Comparison of ENCODE assay signal across 9 cellular contexts in the genomic region with DNA sequence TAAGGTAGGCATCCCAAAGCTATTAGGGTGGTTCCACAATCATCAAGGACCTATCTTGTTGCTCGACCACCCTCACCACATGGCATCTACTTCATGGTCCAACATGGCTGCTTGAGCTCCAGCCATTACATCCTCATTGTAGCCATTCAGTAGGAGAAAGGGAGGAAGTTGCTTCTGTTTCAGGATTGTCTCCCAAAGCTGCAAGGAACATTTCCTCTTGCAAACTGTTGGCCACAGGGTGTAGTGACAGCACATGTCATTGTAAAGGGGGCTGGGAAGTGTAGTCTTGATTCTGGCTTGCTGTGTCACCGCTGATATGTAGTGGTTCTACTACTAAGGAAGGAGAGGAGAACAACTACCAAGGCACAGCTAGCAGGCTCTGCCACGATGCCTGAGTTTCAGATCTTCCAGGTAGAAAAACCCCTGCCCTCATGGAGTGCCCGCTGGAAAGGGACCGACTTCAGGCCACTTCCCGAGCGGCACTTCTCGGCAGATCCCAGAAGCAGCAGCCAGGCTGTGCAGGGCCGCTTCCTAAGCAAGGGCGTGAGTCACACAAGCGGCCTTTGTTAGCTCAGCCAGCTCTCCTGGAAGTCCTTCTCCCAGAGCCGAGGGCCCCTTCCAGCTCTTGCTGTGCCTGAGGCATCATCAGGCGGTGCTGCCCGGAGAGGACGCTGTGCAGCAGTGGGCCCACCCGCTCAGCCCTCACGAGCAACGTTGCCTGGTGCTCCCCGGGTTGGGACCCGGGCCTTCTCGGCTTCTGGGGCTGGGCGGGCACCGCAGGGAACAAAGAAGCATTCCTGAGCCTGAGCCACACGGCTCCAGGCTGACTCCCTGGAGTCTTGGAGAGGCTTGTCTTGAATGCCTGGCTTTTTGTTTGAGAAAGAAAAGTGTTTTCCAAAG.
A peak's percentile ranks its signal among the peaks of the same experiment; 100 is the strongest.
DNase-seq lines count a peak whose midpoint lies in the region; ATAC-seq and TF ChIP-seq lines count a peak whose summit lies in the region.
"Had no signal": no experiment of that assay in that cellular context is flagged by ENCODE, and none has a peak within 500 bp of the region (broad histone marks: within the 10 kb centered on the region; RNA-seq: fewer than 3 reads in every experiment).

No MANE protein-coding gene starts in this region.

- ATAC-seq in HG02763 (IDR thresholded peaks at IDR 0.05; ENCODE audit: unreplicated experiment), result no peak

- peak; percentile 49 for DNase-seq in GOT3 (lab: John Stamatoyannopoulos, UW)
- peak; percentile 95 for DNase-seq in astrocyte of the hippocampus (ENCODE audit: low read depth, low spot score)
- DNase-seq in hepatic stellate cell (ENCODE audit: low spot score), result peak; percentile 16
- DNase-seq in retinal pigment epithelial cell (ENCODE audit: low read depth), result peak; percentile 80
- DNase-seq in GF-D8 (lab: John Stamatoyannopoulos, UW), result no peak
- no peak for DNase-seq in NCI-H748 treated with DMSO at 0.1 percent for 48 hours (lab: John Stamatoyannopoulos, UW)
- no peak for DNase-seq in NCI-H524 treated with DMSO at 0.1 percent for 48 hours (lab: John Stamatoyannopoulos, UW)
- DNase-seq: NCI-H2081 treated with DMSO at 0.1 percent for 48 hours had no signal

- no peak overlapping the region for H3K4me3 ChIP-seq in retinal pigment epithelial cell (ENCODE audit: low read length)

- TF ChIP-seq CTCF in retinal pigment epithelial cell (conservative IDR thresholded peaks at IDR 0.05; ENCODE audit: low read depth, low read length), result peak; percentile 42

Comparison
In these comparisons a context has a peak if more than half of its experiments do, and no peak if none do; other contexts are left out.
1. DNase-seq: peak in GOT3 (single experiment), astrocyte of the hippocampus (single experiment), hepatic stellate cell (single experiment) and retinal pigment epithelial cell (single experiment); none in GF-D8 (single experiment), NCI-H748 treated with DMSO at 0.1 percent for 48 hours (single experiment) and NCI-H524 treated with DMSO at 0.1 percent for 48 hours (single experiment).